Comparison of ENCODE assay signal across 23 cellular contexts in the genomic region with DNA sequence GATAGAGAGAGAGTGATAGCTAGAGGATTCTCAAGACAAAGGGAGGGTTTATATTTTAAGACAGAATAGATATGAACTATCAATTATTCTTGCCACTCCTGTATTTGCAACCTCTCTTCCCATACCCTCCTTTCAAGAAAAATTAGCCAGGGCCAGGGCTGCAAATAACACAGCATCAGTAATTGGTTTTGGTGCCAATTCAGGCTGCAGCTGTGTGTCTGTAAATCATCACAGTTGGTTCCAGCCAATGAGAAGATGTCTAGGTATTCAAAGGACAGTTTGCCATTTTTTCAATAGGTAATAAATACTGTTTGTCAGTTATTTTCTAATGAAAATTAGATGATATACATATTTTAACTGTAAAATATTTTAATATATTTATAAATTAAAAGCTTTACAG.
"Had no signal": no experiment of that assay in that cellular context is flagged by ENCODE, and none has a peak within 500 bp of the region (broad histone marks: within the 10 kb centered on the region; RNA-seq: fewer than 3 reads in every experiment).

No MANE protein-coding gene starts in this region.

- H3K36me3 ChIP-seq: neutrophil, pancreas, prostate gland, right lobe of liver, sigmoid colon, stomach, thoracic aorta, thyroid gland, tibial nerve, upper lobe of left lung, vagina had no signal

- DNase-seq: natural killer cell; nucleus accumbens; pancreas; right cardiac atrium; right lobe of liver; sigmoid colon; small intestine; stimulated activated CD4-positive, alpha-beta T cell treated with anti-CD3 and anti-CD28 coated beads, Interleukin-15, amount 100 ng/mL, for 24 hours; stimulated activated CD4-positive, alpha-beta T cell treated with anti-CD3 and anti-CD28 coated beads, Interleukin-2, amount 100 ng/mL, for 24 hours; stimulated activated CD4-positive, alpha-beta T cell treated with anti-CD3 and anti-CD28 coated beads, Interleukin-2, amount 100 ng/mL, for 48 hours; stimulated activated CD4-positive, alpha-beta T cell treated with anti-CD3 and anti-CD28 coated beads, Interleukin-4, amount 100 ng/mL, for 24 hours; stimulated activated naive B cell treated with anti-CD40 and anti-IgM and Interleukin-4, amounts not matched to agents 10 μg/mL and 1 μg/mL and 100 μg/mL, for 72 hours; stimulated activated naive CD4-positive, alpha-beta T cell treated with Interleukin-2 at 50 U/mL for 16 hours; stomach; thyroid gland; trophoblast cell; upper lobe of left lung had no signal

- H3K4me3 ChIP-seq: pancreas, prostate gland, right lobe of liver, sigmoid colon, stomach, thoracic aorta, thyroid gland, tibial nerve, upper lobe of left lung, vagina had no signal

- ATAC-seq: natural killer cell; pancreas; right cardiac atrium; right lobe of liver; stimulated activated effector memory CD8-positive, alpha-beta T cell treated with anti-CD3 and anti-CD28 coated beads, Interleukin-12 subunit alpha, Interleukin-12 subunit beta, amount 100 ng/mL, for 72 hours; stimulated activated naive B cell treated with anti-CD40 and anti-IgM and Interleukin-4, amounts not matched to agents 10 μg/mL and 1 μg/mL and 100 μg/mL, for 72 hours had no signal

- H3K27ac ChIP-seq: neutrophil, pancreas, prostate gland, right lobe of liver, sigmoid colon, stomach, thoracic aorta, thyroid gland, tibial nerve, upper lobe of left lung, vagina had no signal

- H3K27me3 ChIP-seq: neutrophil, pancreas, right lobe of liver, sigmoid colon, stomach, thyroid gland, tibial nerve, upper lobe of left lung, vagina had no signal

- H3K4me1 ChIP-seq: pancreas, prostate gland, right lobe of liver, sigmoid colon, stomach, thyroid gland, tibial nerve, upper lobe of left lung, vagina had no signal

- H3K9me3 ChIP-seq: neutrophil, pancreas, prostate gland, thyroid gland, vagina had no signal
